ENCODE assay signal across 8 cellular contexts in genomic region chr22:24271406-24271760, GRCh38. TPM values are rescaled to one million over a fixed set of nuclear protein-coding genes. Genes with fewer than 3 reads are reported as not detected.
DNase-seq lines count a peak whose midpoint lies in the region; ATAC-seq, FAIRE-seq and TF ChIP-seq lines count a peak whose summit lies in the region.

No MANE protein-coding gene starts in this region.

- peaks cover 8% of the 10 kb centered on the region; the same call in 1 of the 2 replicates for H3K4me1 ChIP-seq in MM.1S (ENCODE audit: low read length)

- 0 out of 2 replicates have a peak, but pooled peaks cover 4% of the 10 kb centered on the region for H4K20me1 ChIP-seq in MM.1S (ENCODE audit: insufficient read depth, low read length)

- H3K27ac ChIP-seq in MM.1S (ENCODE audit: low read length), result peak overlapping the region; percentile 69; the same call in 1 of the 2 replicates

- peaks cover 21% of the 10 kb centered on the region for H3F3A ChIP-seq in MM.1S (ENCODE audit: insufficient read depth, low read length)

- no peak for ATAC-seq in effector memory CD8-positive, alpha-beta T cell (replicated peaks)
- ATAC-seq in GM18511 (IDR thresholded peaks at IDR 0.05; ENCODE audit: unreplicated experiment), result no peak

- no peaks in the 10 kb centered on the region for H3K27me3 Mint-ChIP-seq in CD14-positive monocyte (ENCODE audit: low read depth in 3 of 3)
- no peaks in the 10 kb centered on the region for H3K27me3 Mint-ChIP-seq in effector memory CD8-positive, alpha-beta T cell
- no peaks in the 10 kb centered on the region for H3K27me3 Mint-ChIP-seq in nephron (ENCODE audit: low read depth)

- H3K9me3 Mint-ChIP-seq in CD14-positive monocyte (no peaks in the 10 kb centered on the region), nephron (no peaks in the 10 kb centered on the region)
- no peaks in the 10 kb centered on the region for H3K9me3 Mint-ChIP-seq in effector memory CD8-positive, alpha-beta T cell

- peak overlapping the region; percentile 86 to 90 for H3K4me3 Mint-ChIP-seq in CD14-positive monocyte
- peak overlapping the region; percentile 82 to 88 for H3K4me3 Mint-ChIP-seq in effector memory CD8-positive, alpha-beta T cell
- H3K4me3 Mint-ChIP-seq in nephron, result peak overlapping the region; percentile 87 to 92 (median 89)

- H3K9me2 ChIP-seq in MM.1S (replicated peaks; ENCODE audit: insufficient read depth, low read length), result no peaks in the 10 kb centered on the region

- H3K27me3 ChIP-seq in MM.1S (replicated peaks; ENCODE audit: insufficient read depth, low read length), result no peaks in the 10 kb centered on the region

- H3K36me3 ChIP-seq in MM.1S (replicated peaks; ENCODE audit: insufficient read depth, low read length), result no peaks in the 10 kb centered on the region

- peaks cover 48% of the 10 kb centered on the region for H3K79me2 ChIP-seq in MM.1S (ENCODE audit: low read length)

- peaks cover 35% of the 10 kb centered on the region for H3K4me1 Mint-ChIP-seq in CD14-positive monocyte
- peaks cover 20 to 33% of the 10 kb centered on the region in 2 donors for H3K4me1 Mint-ChIP-seq in effector memory CD8-positive, alpha-beta T cell (ENCODE audit: low read depth in 2 of 2)
- peaks cover 36% of the 10 kb centered on the region for H3K4me1 Mint-ChIP-seq in nephron

- H3K9me3 ChIP-seq in MM.1S (replicated peaks; ENCODE audit: insufficient read depth, low read length), result no peaks in the 10 kb centered on the region

- TF ChIP-seq CTCF in CD14-positive monocyte (IDR thresholded peaks at IDR 0.05) (no peak), MM.1S (IDR thresholded peaks at IDR 0.05; ENCODE audit: low read length) (no peak), nephron (IDR thresholded peaks at IDR 0.05; ENCODE audit: unreplicated experiment in 3 of 3) (no peak)

- intact Hi-C loops in CD14-positive monocyte (cut with micrococcal nuclease), result no loop called here

- H3K4me2 ChIP-seq in MM.1S (ENCODE audit: low read depth, low read length), result peak overlapping the region; percentile 76

- H2AFZ ChIP-seq in MM.1S (ENCODE audit: low read length), result peak overlapping the region; percentile 84

- peak overlapping the region; percentile 87 for H3K4me3 ChIP-seq in MM.1S (ENCODE audit: low read length)

- H3K27ac Mint-ChIP-seq in CD14-positive monocyte, result peak overlapping the region; percentile 83 to 91 (median 85)
- peak overlapping the region in 1 of 2 donors; percentile 86 for H3K27ac Mint-ChIP-seq in effector memory CD8-positive, alpha-beta T cell
- H3K27ac Mint-ChIP-seq in nephron, result peak overlapping the region; percentile 87 to 93 (median 91)

- peak overlapping the region; percentile 84 for H3K9ac ChIP-seq in MM.1S (ENCODE audit: low read length)

- no peak for FAIRE-seq in HTR-8/SVneo (lab: Jason Lieb, UNC)

- H3K36me3 Mint-ChIP-seq in CD14-positive monocyte, result peaks cover 0 to 11% of the 10 kb centered on the region in 2 donors
- peaks cover 12% of the 10 kb centered on the region for H3K36me3 Mint-ChIP-seq in effector memory CD8-positive, alpha-beta T cell (ENCODE audit: insufficient read depth)
- peaks cover 4% of the 10 kb centered on the region for H3K36me3 Mint-ChIP-seq in nephron (ENCODE audit: low read depth)

- DNase-seq in CD14-positive monocyte (ENCODE audit: low spot score) (no peak), MM.1S (no peak), HTR-8/SVneo (ENCODE audit: insufficient read length, low spot score) (no peak), GOT3 (lab: John Stamatoyannopoulos, UW) (no peak)
- DNase-seq in effector memory CD8-positive, alpha-beta T cell, result no peak
- DNase-seq in stimulated activated naive CD4-positive, alpha-beta T cell treated with Interleukin-2 at 50 U/mL for 16 hours (lab: John Stamatoyannopoulos, UW), result no peak

RNA-seq across cellular contexts. Expression of gene SPECC1L, which starts 0.8 kb away (rescaled TPM):
- polyA plus RNA-seq in CD14-positive monocyte, result 1 to 10 TPM; 2.5 to 4.9 TPM

RNA-seq across cellular contexts. Expression of gene GGT5, which starts 26.5 kb away (rescaled TPM):
- polyA plus RNA-seq in CD14-positive monocyte, result under 1 TPM in 1 of 2 donors, not detected in 1; 0.26 TPM
